16 cellular contexts compared by ENCODE assay signal in the genomic region with DNA sequence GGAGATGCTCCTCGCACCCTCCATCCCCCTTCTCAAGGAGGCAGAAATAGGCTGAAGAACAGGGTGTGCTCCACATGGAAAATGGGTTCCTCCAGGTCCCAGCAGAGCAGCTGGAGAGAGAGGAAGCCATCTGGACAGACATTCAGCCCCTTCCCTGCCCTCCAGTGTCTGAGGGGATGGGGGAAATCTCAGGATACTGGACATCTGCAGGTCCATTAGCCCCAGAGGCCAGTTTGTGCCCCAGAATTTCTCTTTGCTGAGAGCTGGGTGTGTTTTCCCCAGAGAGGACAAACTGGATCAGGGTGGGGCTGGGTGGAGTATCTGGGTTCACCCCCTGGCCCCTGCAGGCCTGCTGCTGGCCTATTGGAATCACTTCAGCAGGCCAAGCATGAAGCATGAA. TPM values are rescaled to one million over a fixed set of nuclear protein-coding genes. Genes with fewer than 3 reads are reported as not detected.
DNase-seq lines count a peak whose midpoint lies in the region; ATAC-seq and TF ChIP-seq lines count a peak whose summit lies in the region.
"Had no signal": no experiment of that assay in that cellular context is flagged by ENCODE, and none has a peak within 500 bp of the region (broad histone marks: within the 10 kb centered on the region; RNA-seq: fewer than 3 reads in every experiment).

No MANE protein-coding gene starts in this region.

- H3K27me3 ChIP-seq in HAP-1 (ENCODE audit: low read depth) (no peaks in the 10 kb centered on the region), neural progenitor cell (peaks cover 3% of the 10 kb centered on the region)

- no peaks in the 10 kb centered on the region for H3F3A ChIP-seq in neural progenitor cell (ENCODE audit: low read depth)

- no peak overlapping the region for H3K27ac Mint-ChIP-seq in neural progenitor cell
- H3K27ac Mint-ChIP-seq: CD4-positive, alpha-beta memory T cell; GM23338 had no signal

- no peak for TF ChIP-seq CTCF in neural progenitor cell (IDR thresholded peaks at IDR 0.05)

- peaks cover 11% of the 10 kb centered on the region for H3K27me3 Mint-ChIP-seq in neural progenitor cell (ENCODE audit: insufficient read depth, low read depth)

- H3K9me3 Mint-ChIP-seq in neural progenitor cell, result no peaks in the 10 kb centered on the region
- H3K9me3 Mint-ChIP-seq: GM23338 had no signal

- H3K79me2 ChIP-seq in neural progenitor cell (ENCODE audit: low read depth), result no peaks in the 10 kb centered on the region

- DNase-seq in cardiac septum (ENCODE audit: low spot score) (peak; percentile 69), left ventricle myocardium superior (no peak), retina (peak; percentile 58), HAP-1 (ENCODE audit: low spot score in 2 of 2) (no peak), neural progenitor cell (ENCODE audit: low spot score) (no peak)
- DNase-seq: ACHN; CD4-positive, alpha-beta memory T cell; DND-41; GDM1; H7 had no signal

- H4K20me1 ChIP-seq in neural progenitor cell (ENCODE audit: low read depth), result no peaks in the 10 kb centered on the region

- H3K4me1 ChIP-seq in HAP-1 (no peaks in the 10 kb centered on the region), neural progenitor cell (no peaks in the 10 kb centered on the region)

- no peak overlapping the region for H2AFZ ChIP-seq in neural progenitor cell (replicated peaks)
- H2AFZ ChIP-seq: GM23338 had no signal

- no peaks in the 10 kb centered on the region for H3K36me3 ChIP-seq in HAP-1 (replicated peaks)
- H3K36me3 ChIP-seq in neural progenitor cell, result no peaks in the 10 kb centered on the region

- no peak for ATAC-seq in left ventricle myocardium superior
- peak; percentile 38 for ATAC-seq in esophagus mucosa
- no peak for ATAC-seq in HG03095 (IDR thresholded peaks at IDR 0.05; ENCODE audit: unreplicated experiment)
- ATAC-seq: GM23338, K562 had no signal

- no peak overlapping the region for H3K4me3 Mint-ChIP-seq in neural progenitor cell
- H3K4me3 Mint-ChIP-seq: CD4-positive, alpha-beta memory T cell; GM23338 had no signal

- H3K4me3 ChIP-seq in HAP-1 (no peak overlapping the region), neural progenitor cell (no peak overlapping the region)
- H3K4me3 ChIP-seq: GM23338, K562 had no signal

- H3K36me3 Mint-ChIP-seq in neural progenitor cell, result no peaks in the 10 kb centered on the region
- H3K36me3 Mint-ChIP-seq: CD4-positive, alpha-beta memory T cell had no signal

- no peak overlapping the region for H3K27ac ChIP-seq in neural progenitor cell
- H3K27ac ChIP-seq: C4-2B had no signal

- in situ Hi-C loops in HAP-1 (cut with MboI; ENCODE audit: low sequenced_read_pairs), result no loop called here

- no peaks in the 10 kb centered on the region for H3K9me3 ChIP-seq in HAP-1
- H3K9me3 ChIP-seq in neural progenitor cell (ENCODE audit: low read depth), result no peaks in the 10 kb centered on the region

- H3K4me1 Mint-ChIP-seq in neural progenitor cell, result peaks cover 10% of the 10 kb centered on the region
- H3K4me1 Mint-ChIP-seq: CD4-positive, alpha-beta memory T cell; GM23338 had no signal

- no peak overlapping the region for H3K9ac ChIP-seq in neural progenitor cell

- intact Hi-C loops in cardiac septum (cut with DNase I), result no loop called here
- intact Hi-C loops in left ventricle myocardium superior (cut with micrococcal nuclease), result no loop called here

- H3K4me2 ChIP-seq in neural progenitor cell, result no peak overlapping the region
- H3K4me2 ChIP-seq: GM23338 had no signal

RNA-seq across cellular contexts. Expression of a gene that starts 4.7 kb away (rescaled TPM):
- total RNA-seq in cardiac septum, result not detected
- not detected for total RNA-seq in left ventricle myocardium superior
- 134 TPM for total RNA-seq in esophagus mucosa
- 0.11 and 0.15 TPM in 2 replicates for total RNA-seq in neural progenitor cell (ENCODE audit: low replicate concordance)
- total RNA-seq: A172; CD4-positive, alpha-beta memory T cell; GM23338; H7; K562 had no signal

Comparison
In these comparisons a context has a peak if more than half of its experiments do, and no peak if none do; other contexts are left out.
1. DNase-seq: peak in cardiac septum (single experiment) and retina (single experiment); none in left ventricle myocardium superior (single experiment), HAP-1 (0 of 2) and neural progenitor cell (single experiment).
2. RNA of a gene that starts 4.7 kb away (total RNA-seq): 134 TPM in esophagus mucosa (single experiment); 0.11 to 0.15 TPM in neural progenitor cell, not detected in cardiac septum (single experiment) and not detected in left ventricle myocardium superior (single experiment); every median in the first group is over 100 times any median in the second.